26 cellular contexts compared by ENCODE assay signal in the genomic region with DNA sequence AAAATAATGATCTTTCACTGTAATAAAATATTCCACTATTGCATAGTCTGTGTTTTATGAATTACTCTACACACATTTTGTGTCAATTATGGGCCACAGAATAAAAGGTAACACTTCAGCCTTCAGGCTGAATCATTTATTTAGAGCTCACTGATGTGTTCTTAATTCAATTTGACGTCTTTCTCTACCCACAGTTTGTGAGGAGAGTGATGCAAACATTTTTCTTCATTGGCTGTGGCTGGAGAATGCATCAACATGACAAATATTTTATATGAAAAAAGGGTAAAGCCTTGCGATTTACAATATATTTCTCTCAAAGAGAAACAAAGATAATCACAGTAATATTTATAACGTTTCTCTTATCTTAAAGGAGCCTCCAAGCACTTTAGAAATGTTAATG.
DNase-seq lines count a peak whose midpoint lies in the region; ATAC-seq, FAIRE-seq and TF ChIP-seq lines count a peak whose summit lies in the region.
"Had no signal": no experiment of that assay in that cellular context is flagged by ENCODE, and none has a peak within 500 bp of the region (broad histone marks: within the 10 kb centered on the region; RNA-seq: fewer than 3 reads in every experiment).

No MANE protein-coding gene starts in this region.

- TF ChIP-seq EP300 in neural cell (conservative IDR thresholded peaks at IDR 0.05; ENCODE audit: poor library complexity, severe bottlenecking) = no peak

- H3K4me1 ChIP-seq in astrocyte (ENCODE audit: insufficient read depth, low read length) = no peaks in the 10 kb centered on the region
- H3K4me1 ChIP-seq: A549; BE2C; BLaER1 treated with 17β-estradiol and CSF1 and Interleukin-3, amounts not matched to agents 10 nM and 100 nM; HAP-1 had no signal

- H3K79me2 ChIP-seq in astrocyte (ENCODE audit: insufficient read depth, low read length) = no peaks in the 10 kb centered on the region
- H3K79me2 ChIP-seq in neural cell (replicated peaks; ENCODE audit: insufficient read depth, low read length) = no peaks in the 10 kb centered on the region

- no peak for TF ChIP-seq CTCF in astrocyte (IDR thresholded peaks at IDR 0.05; ENCODE audit: insufficient read depth, low read depth, low read length)
- no peak for TF ChIP-seq CTCF in neural cell (IDR thresholded peaks at IDR 0.05; ENCODE audit: poor library complexity, severe bottlenecking)
- TF ChIP-seq CTCF in retinal pigment epithelial cell (conservative IDR thresholded peaks at IDR 0.05; ENCODE audit: low read depth, low read length) = no peak

- no peaks in the 10 kb centered on the region for H3K27me3 Mint-ChIP-seq in astrocyte (ENCODE audit: low read depth, unreplicated experiment)
- H3K27me3 Mint-ChIP-seq: CD4-positive, alpha-beta T cell; CD8-positive, alpha-beta memory T cell had no signal

- H3K36me3 ChIP-seq in astrocyte (ENCODE audit: insufficient read depth, low read length) (no peaks in the 10 kb centered on the region), neural cell (ENCODE audit: insufficient read depth, low read length) (no peaks in the 10 kb centered on the region)
- H3K36me3 ChIP-seq: BE2C; BLaER1 treated with 17β-estradiol and CSF1 and Interleukin-3, amounts not matched to agents 10 nM and 100 nM; HAP-1 had no signal

- H3K9ac ChIP-seq in astrocyte (ENCODE audit: low read length) = no peak overlapping the region
- no peak overlapping the region for H3K9ac ChIP-seq in neural cell (ENCODE audit: low read length)
- H3K9ac ChIP-seq: BLaER1 treated with 17β-estradiol and CSF1 and Interleukin-3, amounts not matched to agents 10 nM and 100 nM had no signal

- H2AFZ ChIP-seq in astrocyte (ENCODE audit: low read depth, low read length) (no peak overlapping the region), neural cell (ENCODE audit: low read depth, low read length) (no peak overlapping the region)

- H3K4me1 Mint-ChIP-seq in astrocyte (ENCODE audit: low read depth, unreplicated experiment) = peaks cover 7% of the 10 kb centered on the region
- H3K4me1 Mint-ChIP-seq: CD14-positive monocyte; CD8-positive, alpha-beta memory T cell had no signal

- H3K4me3 ChIP-seq in astrocyte (ENCODE audit: insufficient read depth, low read depth, low read length) (no peak overlapping the region), neural cell (ENCODE audit: low read length) (peak overlapping the region; percentile 23), retinal pigment epithelial cell (ENCODE audit: low read length) (no peak overlapping the region)
- H3K4me3 ChIP-seq: A549; BLaER1 treated with 17β-estradiol and CSF1 and Interleukin-3, amounts not matched to agents 10 nM and 100 nM; HAP-1 had no signal

- no peak for ATAC-seq in HG02938 (IDR thresholded peaks at IDR 0.05; ENCODE audit: unreplicated experiment)
- ATAC-seq: A549 had no signal

- H3K27me3 ChIP-seq in astrocyte (ENCODE audit: insufficient read depth, low read length) (no peaks in the 10 kb centered on the region), neural cell (ENCODE audit: insufficient read depth, low read depth, low read length) (no peaks in the 10 kb centered on the region)
- H3K27me3 ChIP-seq: BE2C; BLaER1 treated with 17β-estradiol and CSF1 and Interleukin-3, amounts not matched to agents 10 nM and 100 nM had no signal

- FAIRE-seq in astrocyte (lab: Jason Lieb, UNC) = no peak
- FAIRE-seq: A549, D721Med, GM12891, H54 had no signal

- no peaks in the 10 kb centered on the region for H3F3A ChIP-seq in neural cell (ENCODE audit: insufficient read depth, low read length, poor library complexity, severe bottlenecking)

- no peaks in the 10 kb centered on the region for H4K20me1 ChIP-seq in astrocyte (ENCODE audit: insufficient read depth, low read length)
- H4K20me1 ChIP-seq in neural cell (ENCODE audit: insufficient read depth) = no peaks in the 10 kb centered on the region
- H4K20me1 ChIP-seq: BLaER1 treated with 17β-estradiol and CSF1 and Interleukin-3, amounts not matched to agents 10 nM and 100 nM had no signal

- H3K9me3 ChIP-seq in astrocyte (ENCODE audit: insufficient read depth, low read depth, low read length) (no peaks in the 10 kb centered on the region), neural cell (ENCODE audit: low read length) (no peaks in the 10 kb centered on the region)
- H3K9me3 ChIP-seq: A549; BE2C; BLaER1 treated with 17β-estradiol and CSF1 and Interleukin-3, amounts not matched to agents 10 nM and 100 nM; HAP-1 had no signal

- H3K27ac Mint-ChIP-seq in astrocyte (ENCODE audit: unreplicated experiment) = no peak overlapping the region
- H3K27ac Mint-ChIP-seq: CD14-positive monocyte; CD4-positive, alpha-beta T cell; CD8-positive, alpha-beta memory T cell; HFFc6 had no signal

- H3K4me3 Mint-ChIP-seq in astrocyte (ENCODE audit: unreplicated experiment) = no peak overlapping the region
- H3K4me3 Mint-ChIP-seq: CD14-positive monocyte; CD4-positive, alpha-beta T cell; CD8-positive, alpha-beta memory T cell; HFFc6 had no signal

- no peak overlapping the region for H3K4me2 ChIP-seq in astrocyte (ENCODE audit: low read length)
- H3K4me2 ChIP-seq in neural cell (ENCODE audit: low read length) = no peak overlapping the region
- H3K4me2 ChIP-seq: A549; BLaER1 treated with 17β-estradiol and CSF1 and Interleukin-3, amounts not matched to agents 10 nM and 100 nM had no signal

- H3K9me3 Mint-ChIP-seq in astrocyte (ENCODE audit: unreplicated experiment) = no peaks in the 10 kb centered on the region
- H3K9me3 Mint-ChIP-seq: CD4-positive, alpha-beta T cell had no signal

- TF ChIP-seq RAD21 in neural cell (conservative IDR thresholded peaks at IDR 0.05) = no peak

- no peak overlapping the region for H3K27ac ChIP-seq in astrocyte (ENCODE audit: low read depth, low read length)
- H3K27ac ChIP-seq in neural cell (ENCODE audit: low read length) = peak overlapping the region; percentile 48
- H3K27ac ChIP-seq: A549; BLaER1 treated with 17β-estradiol and CSF1 and Interleukin-3, amounts not matched to agents 10 nM and 100 nM had no signal

- no peaks in the 10 kb centered on the region for H3K36me3 Mint-ChIP-seq in astrocyte (ENCODE audit: low read depth, unreplicated experiment)
- H3K36me3 Mint-ChIP-seq: CD14-positive monocyte; CD8-positive, alpha-beta memory T cell had no signal

- DNase-seq in M059J (ENCODE audit: low read depth) (peak; percentile 49), astrocyte (ENCODE audit: low read depth) (peak; percentile 3), retinal pigment epithelial cell (ENCODE audit: low read depth) (peak; percentile 56), NCI-H1048 (lab: John Stamatoyannopoulos, UW) (no peak), glomerular visceral epithelial cell (ENCODE audit: extremely low spot score) (no peak)
- DNase-seq: 8988T; ACHN; AML-193; BE2C; CD4-positive, alpha-beta T cell; CD8-positive, alpha-beta memory T cell; DMS 273 treated with DMSO at 0.1 percent for 48 hours; DMS79; EL; GDM1; GOT3; HFFc6 had no signal

- H3K9me2 ChIP-seq in neural cell (ENCODE audit: insufficient read depth, low read length) = no peaks in the 10 kb centered on the region

TF ChIP-seq in neural cell, 6 proteins besides CTCF, POLR2A, EP300 and RAD21:
- TF ChIP-seq MXI1 (conservative IDR thresholded peaks at IDR 0.05; ENCODE audit: poor library complexity, severe bottlenecking) = no peak
- no peak for TF ChIP-seq POLR2AphosphoS5 (IDR thresholded peaks at IDR 0.05)
- TF ChIP-seq SMC3 (conservative IDR thresholded peaks at IDR 0.05; ENCODE audit: poor library complexity) = no peak
- TF ChIP-seq, protein P1, sequence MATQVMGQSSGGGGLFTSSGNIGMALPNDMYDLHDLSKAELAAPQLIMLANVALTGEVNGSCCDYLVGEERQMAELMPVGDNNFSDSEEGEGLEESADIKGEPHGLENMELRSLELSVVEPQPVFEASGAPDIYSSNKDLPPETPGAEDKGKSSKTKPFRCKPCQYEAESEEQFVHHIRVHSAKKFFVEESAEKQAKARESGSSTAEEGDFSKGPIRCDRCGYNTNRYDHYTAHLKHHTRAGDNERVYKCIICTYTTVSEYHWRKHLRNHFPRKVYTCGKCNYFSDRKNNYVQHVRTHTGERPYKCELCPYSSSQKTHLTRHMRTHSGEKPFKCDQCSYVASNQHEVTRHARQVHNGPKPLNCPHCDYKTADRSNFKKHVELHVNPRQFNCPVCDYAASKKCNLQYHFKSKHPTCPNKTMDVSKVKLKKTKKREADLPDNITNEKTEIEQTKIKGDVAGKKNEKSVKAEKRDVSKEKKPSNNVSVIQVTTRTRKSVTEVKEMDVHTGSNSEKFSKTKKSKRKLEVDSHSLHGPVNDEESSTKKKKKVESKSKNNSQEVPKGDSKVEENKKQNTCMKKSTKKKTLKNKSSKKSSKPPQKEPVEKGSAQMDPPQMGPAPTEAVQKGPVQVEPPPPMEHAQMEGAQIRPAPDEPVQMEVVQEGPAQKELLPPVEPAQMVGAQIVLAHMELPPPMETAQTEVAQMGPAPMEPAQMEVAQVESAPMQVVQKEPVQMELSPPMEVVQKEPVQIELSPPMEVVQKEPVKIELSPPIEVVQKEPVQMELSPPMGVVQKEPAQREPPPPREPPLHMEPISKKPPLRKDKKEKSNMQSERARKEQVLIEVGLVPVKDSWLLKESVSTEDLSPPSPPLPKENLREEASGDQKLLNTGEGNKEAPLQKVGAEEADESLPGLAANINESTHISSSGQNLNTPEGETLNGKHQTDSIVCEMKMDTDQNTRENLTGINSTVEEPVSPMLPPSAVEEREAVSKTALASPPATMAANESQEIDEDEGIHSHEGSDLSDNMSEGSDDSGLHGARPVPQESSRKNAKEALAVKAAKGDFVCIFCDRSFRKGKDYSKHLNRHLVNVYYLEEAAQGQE (IDR thresholded peaks at IDR 0.05; ENCODE audit: borderline replicate concordance) = no peak
- TF ChIP-seq TAF1 (IDR thresholded peaks at IDR 0.05; ENCODE audit: low read depth) = no peak
- no peak for TF ChIP-seq EZH2 (IDR thresholded peaks at IDR 0.05; ENCODE audit: borderline replicate concordance, insufficient read depth, low read length, poor library complexity, severe bottlenecking)

Comparison
In these comparisons a context has a peak if more than half of its experiments do, and no peak if none do; other contexts are left out.
1. DNase-seq: peak in M059J (single experiment), astrocyte (single experiment) and retinal pigment epithelial cell (single experiment); none in NCI-H1048 (single experiment) and glomerular visceral epithelial cell (single experiment).